In genomic region chr1:43537423-43538142, GRCh38 we compare ENCODE assay signal across 12 cellular contexts. TPM values are rescaled to one million over a fixed set of nuclear protein-coding genes. Genes with fewer than 3 reads are reported as not detected.
DNase-seq lines count a peak whose midpoint lies in the region; ATAC-seq and TF ChIP-seq lines count a peak whose summit lies in the region.
"Had no signal": no experiment of that assay in that cellular context is flagged by ENCODE, and none has a peak within 500 bp of the region (broad histone marks: within the 10 kb centered on the region; RNA-seq: fewer than 3 reads in every experiment).

No MANE protein-coding gene starts in this region.

- TF ChIP-seq CTCF in Calu3 (IDR thresholded peaks at IDR 0.05; ENCODE audit: unreplicated experiment) (no peak), RWPE2 (IDR thresholded peaks at IDR 0.05; ENCODE audit: poor library complexity, severe bottlenecking) (no peak), esophagus squamous epithelium (IDR thresholded peaks at IDR 0.05) (no peak), BE2C (IDR thresholded peaks at IDR 0.05; ENCODE audit: low read depth, low read length) (no peak)

- no peak overlapping the region for H3K4me2 ChIP-seq in trophoblast cell (ENCODE audit: low read length)
- H3K4me2 ChIP-seq: smooth muscle cell had no signal

- peaks cover 27% of the 10 kb centered on the region for H3K36me3 Mint-ChIP-seq in Calu3 (ENCODE audit: insufficient read depth, unreplicated experiment)
- H3K36me3 Mint-ChIP-seq: activated naive CD4-positive, alpha-beta T cell treated with anti-CD3 and anti-CD28 coated beads, Interleukin-2, amount 50 U/mL, for 24 hours; natural killer cell had no signal

- intact Hi-C loops in Calu3 (cut with micrococcal nuclease; ENCODE audit: unreplicated experiment) = loop anchor here (2.0 kb wide), 2 partner anchors 13 to 113 kb away; partner anchors contain the start of gene KDM4A
- intact Hi-C loops in esophagus squamous epithelium (cut with DNase I) = no loop called here

- no TSS peak for BruUV-seq in Calu3 (replicated peaks; lab: Mats Ljungman, UMichigan)

- H3K79me1 ChIP-seq in trophoblast cell (ENCODE audit: low read length) = peaks cover 26% of the 10 kb centered on the region

- CTCF ChIA-PET in Calu3 (lab: Charles Lee) = interaction anchor here (0.8 to 3.3 kb wide), 6 partner anchors 10 to 113 kb away, joined by 3 to 18 read pairs (median 4); partner anchors contain the start of gene KDM4A

- peaks cover 30% of the 10 kb centered on the region for H3K4me1 ChIP-seq in RWPE2 (ENCODE audit: insufficient read depth, poor library complexity, severe bottlenecking)
- peaks cover 43 to 100% (median 71%) of the 10 kb centered on the region in 3 donors for H3K4me1 ChIP-seq in esophagus squamous epithelium
- H3K4me1 ChIP-seq in trophoblast cell (ENCODE audit: control insufficient read depth in 1 of 2, insufficient read depth in 2 of 2, low read length in 2 of 2) = peaks cover 42 to 50% of the 10 kb centered on the region in 2 experiments
- H3K4me1 ChIP-seq in BE2C = no peaks in the 10 kb centered on the region

- peak; percentile 44 for ATAC-seq in RWPE2 (ENCODE audit: low read depth)
- no peak for ATAC-seq in HG03469 (IDR thresholded peaks at IDR 0.05; ENCODE audit: unreplicated experiment)
- no peak for ATAC-seq in GM21367 (IDR thresholded peaks at IDR 0.05; ENCODE audit: unreplicated experiment)
- ATAC-seq: natural killer cell had no signal

- no peak overlapping the region for H2AK5ac ChIP-seq in trophoblast cell (ENCODE audit: low read length)

- no peak overlapping the region for H3K9ac ChIP-seq in trophoblast cell (ENCODE audit: low read length)

- H3K27ac ChIP-seq in RWPE2 (ENCODE audit: poor library complexity, severe bottlenecking) (peak overlapping the region; percentile 82), esophagus squamous epithelium (peak overlapping the region; percentile 66 to 96 (median 84)), trophoblast cell (ENCODE audit: low read depth, low read length) (no peak overlapping the region)

- TF ChIP-seq POLR2A in esophagus squamous epithelium (IDR thresholded peaks at IDR 0.05) = no peak

- H4K12ac ChIP-seq in trophoblast cell (ENCODE audit: low read depth, low read length) = no peak overlapping the region

- H4K8ac ChIP-seq in trophoblast cell (ENCODE audit: low read depth, low read length) = no peak overlapping the region

- H2AFZ ChIP-seq in trophoblast cell (ENCODE audit: insufficient read depth, low read length, poor library complexity) = no peak overlapping the region

- H3K9me3 Mint-ChIP-seq in Calu3 (ENCODE audit: low read depth, unreplicated experiment) = no peaks in the 10 kb centered on the region
- H3K9me3 Mint-ChIP-seq: activated naive CD4-positive, alpha-beta T cell treated with anti-CD3 and anti-CD28 coated beads, Interleukin-2, amount 50 U/mL, for 24 hours; natural killer cell had no signal

- H2BK5ac ChIP-seq in trophoblast cell (ENCODE audit: low read depth, low read length, poor library complexity) = no peak overlapping the region

- H3K9me3 ChIP-seq in RWPE2 (ENCODE audit: severe bottlenecking) = no peaks in the 10 kb centered on the region
- H3K9me3 ChIP-seq in esophagus squamous epithelium = no peaks in the 10 kb centered on the region
- H3K9me3 ChIP-seq in trophoblast cell (ENCODE audit: insufficient read depth, low read depth, low read length) = peaks cover 5% of the 10 kb centered on the region
- H3K9me3 ChIP-seq in BE2C = no peaks in the 10 kb centered on the region

- H3K27me3 Mint-ChIP-seq in Calu3 (ENCODE audit: unreplicated experiment) = no peaks in the 10 kb centered on the region

- H3K4me1 Mint-ChIP-seq in Calu3 (ENCODE audit: low read depth, unreplicated experiment) = peaks cover 53% of the 10 kb centered on the region

- H3K36me3 ChIP-seq in RWPE2 (ENCODE audit: low read depth) (peaks cover 75% of the 10 kb centered on the region), esophagus squamous epithelium (peaks cover 0 to 31% (median 0%) of the 10 kb centered on the region in 3 donors), trophoblast cell (ENCODE audit: control insufficient read depth in 1 of 2, insufficient read depth in 2 of 2, low read length in 2 of 2) (peaks cover 38 to 44% of the 10 kb centered on the region in 2 experiments), BE2C (no peaks in the 10 kb centered on the region)

- H3K14ac ChIP-seq in trophoblast cell (ENCODE audit: low read length) = peak overlapping the region; percentile 3

- H2BK120ac ChIP-seq in trophoblast cell (ENCODE audit: insufficient read depth, low read length, poor library complexity) = no peak overlapping the region

- H3K79me2 ChIP-seq in trophoblast cell (ENCODE audit: control insufficient read depth, insufficient read depth, low read length, poor library complexity) = peaks cover 38% of the 10 kb centered on the region

- H4K91ac ChIP-seq in trophoblast cell (ENCODE audit: low read depth, low read length) = peak overlapping the region; percentile 7

- H3K18ac ChIP-seq in trophoblast cell (ENCODE audit: low read length) = peak overlapping the region; percentile 7

- WGBS in esophagus squamous epithelium, 2 donors = 42 to 44% methylated on average over 6 to 9 of the region's 9 CpGs
- WGBS in trophoblast cell (ENCODE audit: extremely low coverage, insufficient coverage, insufficient read length) = no CpG with 5 or more reads among the region's 9 CpGs

- peak overlapping the region; percentile 4 for H3K4me3 Mint-ChIP-seq in Calu3 (ENCODE audit: low read depth, unreplicated experiment)
- H3K4me3 Mint-ChIP-seq: activated naive CD4-positive, alpha-beta T cell treated with anti-CD3 and anti-CD28 coated beads, Interleukin-2, amount 50 U/mL, for 24 hours; natural killer cell had no signal

- H3K23ac ChIP-seq in trophoblast cell (ENCODE audit: low read length) = no peak overlapping the region

- H3K27me3 ChIP-seq in RWPE2 (ENCODE audit: insufficient read depth, poor library complexity, severe bottlenecking) = no peaks in the 10 kb centered on the region
- H3K27me3 ChIP-seq in esophagus squamous epithelium = no peaks in the 10 kb centered on the region
- H3K27me3 ChIP-seq in trophoblast cell (ENCODE audit: insufficient read depth, low read length) = no peaks in the 10 kb centered on the region
- no peaks in the 10 kb centered on the region for H3K27me3 ChIP-seq in BE2C

- H3K4ac ChIP-seq in trophoblast cell (ENCODE audit: low read depth, low read length) = peak overlapping the region; percentile 84

- H3K4me3 ChIP-seq in RWPE2 (ENCODE audit: severe bottlenecking) = no peak overlapping the region
- no peak overlapping the region for H3K4me3 ChIP-seq in esophagus squamous epithelium
- H3K4me3 ChIP-seq in trophoblast cell (ENCODE audit: low read depth, low read length) = no peak overlapping the region
- no peak overlapping the region for H3K4me3 ChIP-seq in BE2C (ENCODE audit: low read depth, low read length)
- H3K4me3 ChIP-seq: smooth muscle cell had no signal

- peak overlapping the region; percentile 30 for H2BK12ac ChIP-seq in trophoblast cell (ENCODE audit: low read length)

- DNase-seq in Calu3 (peak; percentile 55), RWPE2 (ENCODE audit: low spot score) (peak; percentile 45), esophagus squamous epithelium (lab: John Stamatoyannopoulos, UW) (no peak), trophoblast cell (no peak), NCI-H1105 treated with DMSO at 0.1 percent for 48 hours (lab: John Stamatoyannopoulos, UW) (no peak), BE2C (no peak)
- DNase-seq: DMS53, natural killer cell had no signal

- H3K27ac Mint-ChIP-seq in Calu3 (ENCODE audit: unreplicated experiment) = peak overlapping the region; percentile 8
- H3K27ac Mint-ChIP-seq: activated naive CD4-positive, alpha-beta T cell treated with anti-CD3 and anti-CD28 coated beads, Interleukin-2, amount 50 U/mL, for 24 hours; natural killer cell had no signal

RNA-seq across cellular contexts. Expression of gene PTPRF, which starts 6.9 kb away (rescaled TPM):
- 240 and 318 TPM in 2 replicates for total RNA-seq in Calu3 (2022)
- total RNA-seq in esophagus squamous epithelium = 100 to 1,000 TPM; 104 to 243 (median 112) TPM
- 205 TPM in 2 replicates for polyA plus RNA-seq in trophoblast cell (2013)
- polyA plus RNA-seq in BE2C (2012; ENCODE audit: insufficient read depth, insufficient read length, low read depth) = 8.3 TPM

Comparison
In these comparisons a context has a peak if more than half of its experiments do, and no peak if none do; other contexts are left out.
1. DNase-seq: peak in Calu3 (single experiment) and RWPE2 (single experiment); none in esophagus squamous epithelium (single experiment), trophoblast cell (0 of 2), NCI-H1105 treated with DMSO at 0.1 percent for 48 hours (single experiment) and BE2C (single experiment).